1 cellular context compared by ENCODE assay signal in the genomic region with DNA sequence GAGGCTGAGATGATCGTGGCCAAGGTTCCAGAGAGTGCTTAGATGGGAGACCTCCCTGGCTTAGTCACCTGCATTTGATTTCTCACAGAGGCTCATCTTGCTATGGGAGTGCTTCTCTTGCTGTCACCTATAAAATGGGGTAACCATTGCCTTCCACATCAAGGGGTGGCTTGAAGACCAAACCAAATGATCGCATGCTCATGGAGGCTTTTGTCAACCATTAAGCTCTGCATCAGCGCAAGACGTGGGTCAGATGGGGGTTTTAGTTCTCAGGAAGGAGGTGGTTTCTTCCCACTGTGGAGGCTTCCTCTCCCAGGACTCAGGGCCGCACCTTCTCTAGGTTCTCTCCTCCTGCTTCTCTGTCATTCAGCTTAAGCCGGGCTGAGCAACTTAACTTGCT.
A peak's percentile ranks its signal among the peaks of the same experiment; 100 is the strongest.
TF ChIP-seq lines count a peak whose summit lies in the region.

No MANE protein-coding gene starts in this region.

TF ChIP-seq in K562, 482 proteins besides CTCF, POLR2A, EP300 and RAD21 (continued from another document):
- TF ChIP-seq, protein P1, sequence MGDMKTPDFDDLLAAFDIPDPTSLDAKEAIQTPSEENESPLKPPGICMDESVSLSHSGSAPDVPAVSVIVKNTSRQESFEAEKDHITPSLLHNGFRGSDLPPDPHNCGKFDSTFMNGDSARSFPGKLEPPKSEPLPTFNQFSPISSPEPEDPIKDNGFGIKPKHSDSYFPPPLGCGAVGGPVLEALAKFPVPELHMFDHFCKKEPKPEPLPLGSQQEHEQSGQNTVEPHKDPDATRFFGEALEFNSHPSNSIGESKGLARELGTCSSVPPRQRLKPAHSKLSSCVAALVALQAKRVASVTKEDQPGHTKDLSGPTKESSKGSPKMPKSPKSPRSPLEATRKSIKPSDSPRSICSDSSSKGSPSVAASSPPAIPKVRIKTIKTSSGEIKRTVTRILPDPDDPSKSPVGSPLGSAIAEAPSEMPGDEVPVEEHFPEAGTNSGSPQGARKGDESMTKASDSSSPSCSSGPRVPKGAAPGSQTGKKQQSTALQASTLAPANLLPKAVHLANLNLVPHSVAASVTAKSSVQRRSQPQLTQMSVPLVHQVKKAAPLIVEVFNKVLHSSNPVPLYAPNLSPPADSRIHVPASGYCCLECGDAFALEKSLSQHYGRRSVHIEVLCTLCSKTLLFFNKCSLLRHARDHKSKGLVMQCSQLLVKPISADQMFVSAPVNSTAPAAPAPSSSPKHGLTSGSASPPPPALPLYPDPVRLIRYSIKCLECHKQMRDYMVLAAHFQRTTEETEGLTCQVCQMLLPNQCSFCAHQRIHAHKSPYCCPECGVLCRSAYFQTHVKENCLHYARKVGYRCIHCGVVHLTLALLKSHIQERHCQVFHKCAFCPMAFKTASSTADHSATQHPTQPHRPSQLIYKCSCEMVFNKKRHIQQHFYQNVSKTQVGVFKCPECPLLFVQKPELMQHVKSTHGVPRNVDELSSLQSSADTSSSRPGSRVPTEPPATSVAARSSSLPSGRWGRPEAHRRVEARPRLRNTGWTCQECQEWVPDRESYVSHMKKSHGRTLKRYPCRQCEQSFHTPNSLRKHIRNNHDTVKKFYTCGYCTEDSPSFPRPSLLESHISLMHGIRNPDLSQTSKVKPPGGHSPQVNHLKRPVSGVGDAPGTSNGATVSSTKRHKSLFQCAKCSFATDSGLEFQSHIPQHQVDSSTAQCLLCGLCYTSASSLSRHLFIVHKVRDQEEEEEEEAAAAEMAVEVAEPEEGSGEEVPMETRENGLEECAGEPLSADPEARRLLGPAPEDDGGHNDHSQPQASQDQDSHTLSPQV (IDR thresholded peaks at IDR 0.05) = peak; percentile 29; the same call in 1 of the 2 replicates
- TF ChIP-seq ZNF695 (CRISPR knock-in tag; IDR thresholded peaks at IDR 0.05) = no peak
- TF ChIP-seq RNF2 (IDR thresholded peaks at IDR 0.05) = no peak
- TF ChIP-seq, protein P2, sequence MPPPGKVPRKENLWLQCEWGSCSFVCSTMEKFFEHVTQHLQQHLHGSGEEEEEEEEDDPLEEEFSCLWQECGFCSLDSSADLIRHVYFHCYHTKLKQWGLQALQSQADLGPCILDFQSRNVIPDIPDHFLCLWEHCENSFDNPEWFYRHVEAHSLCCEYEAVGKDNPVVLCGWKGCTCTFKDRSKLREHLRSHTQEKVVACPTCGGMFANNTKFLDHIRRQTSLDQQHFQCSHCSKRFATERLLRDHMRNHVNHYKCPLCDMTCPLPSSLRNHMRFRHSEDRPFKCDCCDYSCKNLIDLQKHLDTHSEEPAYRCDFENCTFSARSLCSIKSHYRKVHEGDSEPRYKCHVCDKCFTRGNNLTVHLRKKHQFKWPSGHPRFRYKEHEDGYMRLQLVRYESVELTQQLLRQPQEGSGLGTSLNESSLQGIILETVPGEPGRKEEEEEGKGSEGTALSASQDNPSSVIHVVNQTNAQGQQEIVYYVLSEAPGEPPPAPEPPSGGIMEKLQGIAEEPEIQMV (tag; conservative IDR thresholded peaks at IDR 0.05; ENCODE audit: low read depth) = peak; percentile 68; the same call in 1 of the 2 replicates
- TF ChIP-seq NR4A1 (CRISPR knock-in tag; IDR thresholded peaks at IDR 0.05) = no peak
- TF ChIP-seq NR4A1 (tag; IDR thresholded peaks at IDR 0.05) = peak; percentile 76; the same call in 1 of the 2 replicates
- 0 out of 2 replicates have a peak, but pooled peaks have one; percentile 66 for TF ChIP-seq ZNF668 (CRISPR knock-in tag; IDR thresholded peaks at IDR 0.05)
- no peak for TF ChIP-seq BMI1 (IDR thresholded peaks at IDR 0.05; ENCODE audit: low read length)
- TF ChIP-seq TAF9B (IDR thresholded peaks at IDR 0.05; ENCODE audit: partially characterized antibody) = no peak
